Comparison of ENCODE assay signal across 1 cellular context in genomic region chr19:45739498-45740439, GRCh38.
TF ChIP-seq lines count a peak whose summit lies in the region.

No MANE protein-coding gene starts in this region.

TF ChIP-seq in GM12878, 131 proteins besides CTCF, POLR2A, EP300 and RAD21:
- TF ChIP-seq NR2C1 (IDR thresholded peaks at IDR 0.05) (no peak), RELA (IDR thresholded peaks at IDR 0.05; ENCODE audit: borderline replicate concordance, partially characterized antibody) (no peak)
